Comparison of ENCODE assay signal across 8 cellular contexts in genomic region chr14:68548194-68549056, GRCh38.
DNase-seq lines count a peak whose midpoint lies in the region; ATAC-seq, FAIRE-seq and TF ChIP-seq lines count a peak whose summit lies in the region.

No MANE protein-coding gene starts in this region.

- no peaks in the 10 kb centered on the region for H3K36me3 ChIP-seq in bronchial epithelial cell (ENCODE audit: control insufficient read depth, insufficient read depth, low read length)
- no peaks in the 10 kb centered on the region for H3K36me3 ChIP-seq in effector memory CD4-positive, alpha-beta T cell (ENCODE audit: control insufficient read depth, insufficient read depth, low read length)
- H3K36me3 ChIP-seq in WERI-Rb-1: no peaks in the 10 kb centered on the region

- no peaks in the 10 kb centered on the region for H3K9me3 ChIP-seq in effector memory CD4-positive, alpha-beta T cell (ENCODE audit: control insufficient read depth, low read length)
- H3K9me3 ChIP-seq in WERI-Rb-1 (ENCODE audit: severe bottlenecking): no peaks in the 10 kb centered on the region

- FAIRE-seq in bronchial epithelial cell (lab: Jason Lieb, UNC): no peak

- ATAC-seq in GM21717 (IDR thresholded peaks at IDR 0.05; ENCODE audit: unreplicated experiment): no peak
- no peak for ATAC-seq in GM21447 (IDR thresholded peaks at IDR 0.05; ENCODE audit: unreplicated experiment)

- no peaks in the 10 kb centered on the region for H3K4me1 ChIP-seq in effector memory CD4-positive, alpha-beta T cell (ENCODE audit: control insufficient read depth, insufficient read depth, low read length, poor library complexity, severe bottlenecking)

- H3K4me3 ChIP-seq in bronchial epithelial cell (ENCODE audit: low read depth, low read length): no peak overlapping the region
- no peak overlapping the region for H3K4me3 ChIP-seq in effector memory CD4-positive, alpha-beta T cell (ENCODE audit: insufficient read depth, low read depth, low read length, poor library complexity, severe bottlenecking)
- no peak overlapping the region for H3K4me3 ChIP-seq in WERI-Rb-1 (ENCODE audit: low read depth, low read length)

- H3K27ac ChIP-seq in layer of hippocampus (ENCODE audit: low read depth, low read length): peak overlapping the region; percentile 69
- peak overlapping the region; percentile 67 for H3K27ac ChIP-seq in temporal lobe (ENCODE audit: low read depth, low read length)
- no peak overlapping the region for H3K27ac ChIP-seq in effector memory CD4-positive, alpha-beta T cell (ENCODE audit: insufficient read depth, low read length, poor library complexity, severe bottlenecking)
- no peak overlapping the region for H3K27ac ChIP-seq in WERI-Rb-1

- H3K27me3 ChIP-seq in bronchial epithelial cell (ENCODE audit: control insufficient read depth, insufficient read depth, low read length) (no peaks in the 10 kb centered on the region), layer of hippocampus (ENCODE audit: control insufficient read depth, insufficient read depth, low read length) (no peaks in the 10 kb centered on the region), WERI-Rb-1 (ENCODE audit: insufficient read depth, low read depth, severe bottlenecking) (no peaks in the 10 kb centered on the region)
- H3K27me3 ChIP-seq in effector memory CD4-positive, alpha-beta T cell (replicated peaks; ENCODE audit: control insufficient read depth, insufficient read depth, low read length, poor library complexity, severe bottlenecking): no peaks in the 10 kb centered on the region

- peak; percentile 98 for DNase-seq in M059J (ENCODE audit: low read depth)
- DNase-seq in bronchial epithelial cell (ENCODE audit: low read depth): peak; percentile 96
- no peak for DNase-seq in effector memory CD4-positive, alpha-beta T cell
- DNase-seq in WERI-Rb-1: no peak

- no peak for TF ChIP-seq CTCF in bronchial epithelial cell (IDR thresholded peaks at IDR 0.05; ENCODE audit: insufficient read depth, low read length, severe bottlenecking)
- no peak for TF ChIP-seq CTCF in WERI-Rb-1 (IDR thresholded peaks at IDR 0.05; ENCODE audit: low read depth, low read length)

Comparison
In these comparisons a context has a peak if more than half of its experiments do, and no peak if none do; other contexts are left out.
1. DNase-seq: peak in M059J (single experiment) and bronchial epithelial cell (single experiment); none in effector memory CD4-positive, alpha-beta T cell (0 of 3) and WERI-Rb-1 (single experiment).
2. H3K27ac ChIP-seq: peak in layer of hippocampus (single experiment) and temporal lobe (single experiment); none in effector memory CD4-positive, alpha-beta T cell (single experiment) and WERI-Rb-1 (single experiment).